In genomic region chr10:21171197-21171935, GRCh38 we compare ENCODE assay signal across 13 cellular contexts.
DNase-seq lines count a peak whose midpoint lies in the region; ATAC-seq, FAIRE-seq and TF ChIP-seq lines count a peak whose summit lies in the region.
"Had no signal": no experiment of that assay in that cellular context is flagged by ENCODE, and none has a peak within 500 bp of the region (broad histone marks: within the 10 kb centered on the region; RNA-seq: fewer than 3 reads in every experiment).

No MANE protein-coding gene starts in this region.

- no peak overlapping the region for H3K4me2 ChIP-seq in mesenchymal stem cell (ENCODE audit: low read length, poor library complexity, severe bottlenecking)

- TF ChIP-seq POLR2A in H54 (IDR thresholded peaks at IDR 0.05; ENCODE audit: low read depth, low read length), result no peak

- H4K8ac ChIP-seq in mesenchymal stem cell (ENCODE audit: low read length), result no peak overlapping the region

- H2AK5ac ChIP-seq in mesenchymal stem cell (ENCODE audit: low read length, severe bottlenecking), result no peak overlapping the region

- no peak overlapping the region for H3K27ac ChIP-seq in C4-2B
- H3K27ac ChIP-seq in HEK293 (ENCODE audit: extremely low read depth, low read depth, low read length), result no peak overlapping the region
- H3K27ac ChIP-seq in mesenchymal stem cell (ENCODE audit: low read length, poor library complexity, severe bottlenecking), result no peak overlapping the region
- H3K27ac ChIP-seq in SJCRH30, result no peak overlapping the region
- H3K27ac ChIP-seq: neutrophil had no signal

- no peak overlapping the region for H3K4me3 ChIP-seq in HEK293 (ENCODE audit: low read depth, low read length)
- no peak overlapping the region for H3K4me3 ChIP-seq in bronchial epithelial cell (ENCODE audit: low read depth, low read length)
- no peak overlapping the region for H3K4me3 ChIP-seq in mesenchymal stem cell (ENCODE audit: insufficient read depth in 1 of 2, low read depth in 1 of 2, low read length in 2 of 2)
- H3K4me3 ChIP-seq in SJCRH30, result no peak overlapping the region

- no peak overlapping the region for H2AFZ ChIP-seq in mesenchymal stem cell (ENCODE audit: low read depth, low read length)

- no peak overlapping the region for H2BK12ac ChIP-seq in mesenchymal stem cell (ENCODE audit: low read length in 2 of 2)

- no peak overlapping the region for H2BK15ac ChIP-seq in mesenchymal stem cell (ENCODE audit: low read depth, poor library complexity, severe bottlenecking)

- TF ChIP-seq CTCF in C4-2B (conservative IDR thresholded peaks at IDR 0.05), result peak; percentile 46
- no peak for TF ChIP-seq CTCF in HEK293 (tag by site-specific recombination; IDR thresholded peaks at IDR 0.05)
- TF ChIP-seq CTCF in bronchial epithelial cell (IDR thresholded peaks at IDR 0.05; ENCODE audit: insufficient read depth, low read length, severe bottlenecking), result peak; percentile 24

- no peak overlapping the region for H3K4ac ChIP-seq in mesenchymal stem cell (ENCODE audit: low read depth in 1 of 2, low read length in 2 of 2)

- DNase-seq in bronchial epithelial cell (ENCODE audit: low read depth) (no peak), mesenchymal stem cell (peak; percentile 9), LoVo (ENCODE audit: low spot score) (no peak), sciatic nerve (ENCODE audit: low spot score) (no peak), H54 (ENCODE audit: insufficient read length, low spot score) (no peak), SJCRH30 (no peak)
- DNase-seq: activated CD8-positive, alpha-beta memory T cell treated with anti-CD3 and anti-CD28 coated beads for 24 hours; aorta; GF-D8; NCI-H1048 had no signal

- no peak overlapping the region for H4K91ac ChIP-seq in mesenchymal stem cell (ENCODE audit: low read length)

- no peak for ATAC-seq in sciatic nerve

- H3K4me1 ChIP-seq in HEK293 (ENCODE audit: control insufficient read depth, insufficient read depth, low read length) (peaks cover 6% of the 10 kb centered on the region), mesenchymal stem cell (ENCODE audit: control insufficient read depth, insufficient read depth, low read depth, low read length) (peaks cover 17% of the 10 kb centered on the region), SJCRH30 (no peaks in the 10 kb centered on the region)

- no peak overlapping the region for H2BK120ac ChIP-seq in mesenchymal stem cell (ENCODE audit: low read depth, low read length)

- H3K9ac ChIP-seq in mesenchymal stem cell (ENCODE audit: low read length), result no peak overlapping the region

- H3K27me3 ChIP-seq in bronchial epithelial cell (ENCODE audit: control insufficient read depth, insufficient read depth, low read length) (no peaks in the 10 kb centered on the region), mesenchymal stem cell (ENCODE audit: control insufficient read depth in 1 of 2, insufficient read depth in 1 of 2, low read length in 2 of 2) (peaks cover 26 to 35% of the 10 kb centered on the region in 2 experiments), SJCRH30 (peaks cover 7% of the 10 kb centered on the region; the same call in 1 of the 2 replicates)

- no peak overlapping the region for H3K23ac ChIP-seq in mesenchymal stem cell (ENCODE audit: low read length in 2 of 2)

- no peak for FAIRE-seq in bronchial epithelial cell (lab: Jason Lieb, UNC)
- FAIRE-seq in H54 (lab: Jason Lieb, UNC), result no peak

- no peak overlapping the region for H3K14ac ChIP-seq in mesenchymal stem cell (ENCODE audit: low read length in 2 of 2)

- WGBS in mesenchymal stem cell, result 80% methylated on average over 14 of the region's 14 CpGs

- H3K18ac ChIP-seq in mesenchymal stem cell (ENCODE audit: low read depth in 1 of 2, low read length in 2 of 2), result no peak overlapping the region

- intact Hi-C loops in sciatic nerve (cut with DNase I), result no loop called here

- no peak overlapping the region for H2BK5ac ChIP-seq in mesenchymal stem cell (ENCODE audit: low read depth, low read length, poor library complexity, severe bottlenecking)

- no peaks in the 10 kb centered on the region for H3K79me1 ChIP-seq in mesenchymal stem cell (replicated peaks; ENCODE audit: low read length, poor library complexity, severe bottlenecking)

- H3K9me3 ChIP-seq in HEK293 (ENCODE audit: control insufficient read depth, insufficient read depth, low read depth, low read length) (no peaks in the 10 kb centered on the region), mesenchymal stem cell (ENCODE audit: control insufficient read depth, low read length) (no peaks in the 10 kb centered on the region), SJCRH30 (replicated peaks) (no peaks in the 10 kb centered on the region)
- H3K9me3 ChIP-seq: neutrophil had no signal

- POLR2A ChIA-PET in HEK293 (lab: Yijun Ruan, JAX), result no interaction called here

- H3K36me3 ChIP-seq in HEK293 (ENCODE audit: control insufficient read depth in 2 of 2, insufficient read depth in 1 of 2, low read length in 2 of 2) (no peaks in the 10 kb centered on the region), bronchial epithelial cell (ENCODE audit: control insufficient read depth, insufficient read depth, low read length) (peaks cover 4% of the 10 kb centered on the region), mesenchymal stem cell (ENCODE audit: control insufficient read depth in 1 of 2, insufficient read depth in 2 of 2, low read depth in 1 of 2, low read length in 2 of 2) (no peaks in the 10 kb centered on the region), SJCRH30 (no peaks in the 10 kb centered on the region)
- H3K36me3 ChIP-seq: neutrophil had no signal

- CTCF ChIA-PET in HEK293 (lab: Yijun Ruan, JAX), result interaction anchor here (1.3 to 2.1 kb wide), 3 partner anchors 8 to 97 kb away, joined by 3 to 9 read pairs (median 4); no protein-coding TSS in a partner anchor

TF ChIP-seq in HEK293, 187 proteins besides CTCF, POLR2A, EP300 and RAD21 (continues in another document):
- TF ChIP-seq ZNF558 (tag by site-specific recombination; IDR thresholded peaks at IDR 0.05) (no peak), ZNF664 (tag by site-specific recombination; IDR thresholded peaks at IDR 0.05) (0 out of 2 replicates have a peak, but pooled peaks have one; percentile 15), FEZF1 (tag by site-specific recombination; IDR thresholded peaks at IDR 0.05) (no peak), ZNF510 (tag by site-specific recombination; IDR thresholded peaks at IDR 0.05; ENCODE audit: insufficient replicate concordance) (no peak), PRDM1 (tag by site-specific recombination; IDR thresholded peaks at IDR 0.05) (no peak), ZNF529 (tag by site-specific recombination; IDR thresholded peaks at IDR 0.05; ENCODE audit: insufficient replicate concordance) (no peak), ZNF48 (tag by site-specific recombination; IDR thresholded peaks at IDR 0.05) (no peak), ZNF23 (tag by site-specific recombination; IDR thresholded peaks at IDR 0.05; ENCODE audit: borderline replicate concordance) (no peak), SP3 (tag by site-specific recombination; IDR thresholded peaks at IDR 0.05) (no peak), KLF9 (tag by site-specific recombination; IDR thresholded peaks at IDR 0.05; ENCODE audit: low read depth) (no peak), ZBTB8A (tag by site-specific recombination; IDR thresholded peaks at IDR 0.05) (peak; percentile 15; the same call in 1 of the 2 replicates), ZNF335 (tag by site-specific recombination; conservative IDR thresholded peaks at IDR 0.05) (no peak), ZNF362 (tag by site-specific recombination; IDR thresholded peaks at IDR 0.05) (peak; percentile 60; the same call in 1 of the 2 replicates), EGR2 (tag by site-specific recombination; IDR thresholded peaks at IDR 0.05; ENCODE audit: low read depth) (no peak), ZNF621 (tag by site-specific recombination; IDR thresholded peaks at IDR 0.05) (no peak), ZIC2 (tag by site-specific recombination; IDR thresholded peaks at IDR 0.05) (no peak), ZSCAN16 (tag by site-specific recombination; IDR thresholded peaks at IDR 0.05) (peak; percentile 15; the same call in 1 of the 2 replicates), ZNF624 (tag by site-specific recombination; IDR thresholded peaks at IDR 0.05) (no peak)
- TF ChIP-seq, protein P1, sequence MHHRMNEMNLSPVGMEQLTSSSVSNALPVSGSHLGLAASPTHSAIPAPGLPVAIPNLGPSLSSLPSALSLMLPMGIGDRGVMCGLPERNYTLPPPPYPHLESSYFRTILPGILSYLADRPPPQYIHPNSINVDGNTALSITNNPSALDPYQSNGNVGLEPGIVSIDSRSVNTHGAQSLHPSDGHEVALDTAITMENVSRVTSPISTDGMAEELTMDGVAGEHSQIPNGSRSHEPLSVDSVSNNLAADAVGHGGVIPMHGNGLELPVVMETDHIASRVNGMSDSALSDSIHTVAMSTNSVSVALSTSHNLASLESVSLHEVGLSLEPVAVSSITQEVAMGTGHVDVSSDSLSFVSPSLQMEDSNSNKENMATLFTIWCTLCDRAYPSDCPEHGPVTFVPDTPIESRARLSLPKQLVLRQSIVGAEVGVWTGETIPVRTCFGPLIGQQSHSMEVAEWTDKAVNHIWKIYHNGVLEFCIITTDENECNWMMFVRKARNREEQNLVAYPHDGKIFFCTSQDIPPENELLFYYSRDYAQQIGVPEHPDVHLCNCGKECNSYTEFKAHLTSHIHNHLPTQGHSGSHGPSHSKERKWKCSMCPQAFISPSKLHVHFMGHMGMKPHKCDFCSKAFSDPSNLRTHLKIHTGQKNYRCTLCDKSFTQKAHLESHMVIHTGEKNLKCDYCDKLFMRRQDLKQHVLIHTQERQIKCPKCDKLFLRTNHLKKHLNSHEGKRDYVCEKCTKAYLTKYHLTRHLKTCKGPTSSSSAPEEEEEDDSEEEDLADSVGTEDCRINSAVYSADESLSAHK (tag by site-specific recombination; IDR thresholded peaks at IDR 0.05), result no peak
